ENCODE assay signal across 2 cellular contexts in the genomic region with DNA sequence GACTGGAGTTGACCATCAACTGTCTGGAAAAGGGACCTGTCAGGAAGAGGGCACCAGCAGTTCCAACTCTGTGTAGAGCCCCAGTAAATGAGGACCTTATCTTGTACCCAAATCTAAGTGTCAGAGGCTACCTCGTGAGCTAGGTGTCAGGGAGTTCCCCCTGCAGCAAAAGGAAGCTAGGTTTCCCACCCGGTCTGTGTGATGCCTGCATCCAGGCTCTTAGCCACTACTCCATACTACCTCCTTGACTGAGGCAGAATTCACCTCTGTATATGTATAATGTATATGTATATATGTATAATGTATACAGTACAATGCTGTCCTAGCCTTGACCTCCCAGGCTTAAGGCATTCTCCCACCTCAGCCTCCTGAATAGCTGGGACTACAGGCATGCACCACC.
TF ChIP-seq lines count a peak whose summit lies in the region.

No MANE protein-coding gene starts in this region.

TF ChIP-seq in K562, 482 proteins besides CTCF, POLR2A, EP300 and RAD21 (continues in another document):
- TF ChIP-seq, protein P1, sequence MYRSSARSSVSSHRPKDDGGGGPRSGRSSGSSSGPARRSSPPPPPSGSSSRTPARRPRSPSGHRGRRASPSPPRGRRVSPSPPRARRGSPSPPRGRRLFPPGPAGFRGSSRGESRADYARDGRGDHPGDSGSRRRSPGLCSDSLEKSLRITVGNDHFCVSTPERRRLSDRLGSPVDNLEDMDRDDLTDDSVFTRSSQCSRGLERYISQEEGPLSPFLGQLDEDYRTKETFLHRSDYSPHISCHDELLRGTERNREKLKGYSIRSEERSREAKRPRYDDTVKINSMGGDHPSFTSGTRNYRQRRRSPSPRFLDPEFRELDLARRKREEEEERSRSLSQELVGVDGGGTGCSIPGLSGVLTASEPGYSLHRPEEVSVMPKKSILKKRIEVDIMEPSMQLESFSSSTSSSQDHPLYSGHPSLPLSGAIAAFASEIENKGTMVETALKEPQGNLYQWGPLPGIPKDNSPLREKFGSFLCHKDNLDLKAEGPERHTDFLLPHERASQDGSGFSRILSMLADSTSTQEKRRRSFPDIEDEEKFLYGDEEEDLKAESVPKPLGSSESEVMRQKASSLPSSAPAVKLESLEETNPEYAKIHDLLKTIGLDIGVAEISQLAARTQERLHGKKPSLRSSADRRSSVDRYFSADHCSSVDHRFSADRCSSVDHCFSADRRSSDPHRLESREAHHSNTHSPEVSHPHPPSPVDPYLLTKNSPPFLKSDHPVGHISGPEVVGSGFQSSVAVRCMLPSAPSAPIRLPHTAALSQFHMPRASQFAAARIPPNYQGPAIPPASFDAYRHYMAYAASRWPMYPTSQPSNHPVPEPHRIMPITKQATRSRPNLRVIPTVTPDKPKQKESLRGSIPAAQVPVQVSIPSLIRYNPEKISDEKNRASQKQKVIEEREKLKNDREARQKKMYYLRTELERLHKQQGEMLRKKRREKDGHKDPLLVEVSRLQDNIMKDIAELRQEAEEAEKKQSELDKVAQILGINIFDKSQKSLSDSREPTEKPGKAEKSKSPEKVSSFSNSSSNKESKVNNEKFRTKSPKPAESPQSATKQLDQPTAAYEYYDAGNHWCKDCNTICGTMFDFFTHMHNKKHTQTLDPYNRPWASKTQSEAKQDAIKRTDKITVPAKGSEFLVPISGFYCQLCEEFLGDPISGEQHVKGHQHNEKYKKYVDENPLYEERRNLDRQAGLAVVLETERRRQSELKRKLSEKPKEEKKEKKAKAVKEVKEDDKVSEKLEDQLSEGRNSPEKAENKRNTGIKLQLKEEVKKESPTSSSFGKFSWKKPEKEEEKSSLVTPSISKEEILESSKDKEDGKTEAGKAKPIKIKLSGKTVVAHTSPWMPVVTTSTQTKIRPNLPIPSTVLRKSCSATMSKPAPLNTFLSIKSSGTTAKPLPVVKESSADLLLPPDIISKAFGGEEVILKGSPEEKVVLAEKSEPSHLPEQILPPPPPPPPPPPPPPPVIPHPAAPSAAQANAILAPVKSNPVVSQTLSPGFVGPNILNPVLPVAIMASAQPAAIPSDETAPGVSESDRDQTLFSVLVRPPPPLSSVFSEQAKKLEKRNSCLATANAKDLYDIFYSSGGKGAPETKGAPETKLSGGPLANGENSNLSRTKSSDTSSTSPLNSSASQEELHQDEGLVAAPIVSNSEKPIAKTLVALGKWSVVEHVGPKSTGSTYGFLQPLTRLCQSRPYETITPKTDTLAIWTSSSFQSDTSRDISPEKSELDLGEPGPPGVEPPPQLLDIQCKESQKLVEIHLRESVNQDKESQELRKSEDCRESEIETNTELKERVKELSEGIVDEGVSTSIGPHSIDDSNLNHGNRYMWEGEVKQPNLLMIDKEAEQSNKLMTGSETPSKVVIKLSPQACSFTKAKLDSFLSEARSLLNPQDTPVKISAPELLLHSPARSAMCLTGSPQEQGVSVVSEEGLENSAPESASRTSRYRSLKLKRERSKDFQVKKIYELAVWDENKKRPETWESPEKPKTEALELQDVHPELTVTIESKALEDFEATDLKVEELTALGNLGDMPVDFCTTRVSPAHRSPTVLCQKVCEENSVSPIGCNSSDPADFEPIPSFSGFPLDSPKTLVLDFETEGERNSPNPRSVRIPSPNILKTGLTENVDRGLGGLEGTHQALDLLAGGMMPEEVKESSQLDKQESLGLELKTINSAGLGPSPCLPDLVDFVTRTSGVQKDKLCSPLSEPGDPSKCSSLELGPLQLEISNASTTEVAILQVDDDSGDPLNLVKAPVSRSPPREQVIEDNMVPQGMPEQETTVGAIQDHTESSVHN (IDR thresholded peaks at IDR 0.05; ENCODE audit: borderline replicate concordance in 1 of 2, low read depth in 1 of 2), result no peak
- TF ChIP-seq NR2C2 (CRISPR knock-in tag; IDR thresholded peaks at IDR 0.05) (0 out of 2 replicates have a peak, but pooled peaks have one; percentile 15), NR2C2 (tag; IDR thresholded peaks at IDR 0.05) (no peak), CREBBP (IDR thresholded peaks at IDR 0.05; ENCODE audit: low read depth, low read length) (no peak), SIN3B (IDR thresholded peaks at IDR 0.05; ENCODE audit: low read depth) (no peak)

TF ChIP-seq in GM12891, 5 proteins besides CTCF, POLR2A, EP300 and RAD21:
- no peak for TF ChIP-seq TAF1 (IDR thresholded peaks at IDR 0.05; ENCODE audit: low read depth, low read length)
- no peak for TF ChIP-seq PAX5 (IDR thresholded peaks at IDR 0.05; ENCODE audit: insufficient read depth, low read length, severe bottlenecking)
- no peak for TF ChIP-seq POLR2AphosphoS5 (IDR thresholded peaks at IDR 0.05; ENCODE audit: low read depth, low read length)
- no peak for TF ChIP-seq SPI1 (IDR thresholded peaks at IDR 0.05; ENCODE audit: low read depth, low read length)
- no peak for TF ChIP-seq POU2F2 (IDR thresholded peaks at IDR 0.05; ENCODE audit: low read depth, low read length)
TF ChIP-seq in GM12891: peak in this region for 0.
